ENCODE assay signal across 16 cellular contexts in genomic region chr13:50369646-50370045, GRCh38.
DNase-seq lines count a peak whose midpoint lies in the region; ATAC-seq, FAIRE-seq and TF ChIP-seq lines count a peak whose summit lies in the region.
"Had no signal": no experiment of that assay in that cellular context is flagged by ENCODE, and none has a peak within 500 bp of the region (broad histone marks: within the 10 kb centered on the region; RNA-seq: fewer than 3 reads in every experiment).

No MANE protein-coding gene starts in this region.

- peaks cover 0 to 13% (median 0%) of the 10 kb centered on the region in 9 donors for H3K4me1 ChIP-seq in heart right ventricle
- peaks cover 38% of the 10 kb centered on the region for H3K4me1 ChIP-seq in OCI-LY7 (ENCODE audit: insufficient read depth, low read length, poor library complexity, severe bottlenecking)
- no peaks in the 10 kb centered on the region for H3K4me1 ChIP-seq in trophoblast cell (ENCODE audit: control insufficient read depth in 1 of 2, insufficient read depth in 2 of 2, low read length in 2 of 2)

- DNase-seq in left ventricle myocardium superior (no peak), heart right ventricle (no peak), GM12891 (ENCODE audit: insufficient read length, low spot score) (no peak), OCI-LY7 (ENCODE audit: low spot score) (no peak), memory B cell (ENCODE audit: low spot score in 2 of 2) (no peak), trophoblast cell (no peak)
- DNase-seq in stimulated activated naive CD8-positive, alpha-beta T cell treated with anti-CD3 and anti-CD28 coated beads, Interleukin-15, Interleukin-2, amounts not matched to agents 100 U/mL and 50 U/mL, for 24 hours: no peak
- DNase-seq: 8988T; Calu3; CD8-positive, alpha-beta T cell; DMS79 treated with DMSO at 0.1 percent for 48 hours; GF-D8; H9 had no signal

- TF ChIP-seq POLR2A in GM12891 (IDR thresholded peaks at IDR 0.05; ENCODE audit: low read depth, low read length): no peak

- H3K27me3 Mint-ChIP-seq in memory B cell: no peaks in the 10 kb centered on the region

- H2AFZ ChIP-seq in OCI-LY7 (ENCODE audit: low read length) (peak overlapping the region; percentile 86; the same call in 1 of the 2 replicates), trophoblast cell (ENCODE audit: insufficient read depth, low read length, poor library complexity) (no peak overlapping the region)

- H3K27me3 ChIP-seq in heart right ventricle (no peaks in the 10 kb centered on the region), trophoblast cell (ENCODE audit: insufficient read depth, low read length) (no peaks in the 10 kb centered on the region)
- H3K27me3 ChIP-seq: BLaER1 treated with 17β-estradiol and CSF1 and Interleukin-3, amounts not matched to agents 10 nM and 100 nM had no signal

- WGBS in heart right ventricle, 2 donors: 47 to 58% methylated on average over 2 of the region's 2 CpGs
- WGBS in trophoblast cell (ENCODE audit: extremely low coverage, insufficient coverage, insufficient read length): no CpG with 5 or more reads among the region's 2 CpGs

- H3K9ac ChIP-seq in trophoblast cell (ENCODE audit: low read length): no peak overlapping the region
- H3K9ac ChIP-seq: BLaER1 treated with 17β-estradiol and CSF1 and Interleukin-3, amounts not matched to agents 10 nM and 100 nM had no signal

- H3K9me3 ChIP-seq in heart right ventricle: no peaks in the 10 kb centered on the region
- no peaks in the 10 kb centered on the region for H3K9me3 ChIP-seq in OCI-LY7 (ENCODE audit: low read length)
- no peaks in the 10 kb centered on the region for H3K9me3 ChIP-seq in trophoblast cell (ENCODE audit: insufficient read depth, low read depth, low read length)
- H3K9me3 ChIP-seq: BLaER1 treated with 17β-estradiol and CSF1 and Interleukin-3, amounts not matched to agents 10 nM and 100 nM had no signal

- no peak overlapping the region for H4K91ac ChIP-seq in trophoblast cell (ENCODE audit: low read depth, low read length)

- H2BK5ac ChIP-seq in trophoblast cell (ENCODE audit: low read depth, low read length, poor library complexity): no peak overlapping the region

- FAIRE-seq in GM12891 (lab: Jason Lieb, UNC): peak; percentile 16
- FAIRE-seq: H1 had no signal

- H3K4me2 ChIP-seq in OCI-LY7 (ENCODE audit: low read length) (no peak overlapping the region), trophoblast cell (ENCODE audit: low read length) (no peak overlapping the region)

- H3K14ac ChIP-seq in trophoblast cell (ENCODE audit: low read length): no peak overlapping the region

- H3K79me2 ChIP-seq in OCI-LY7 (ENCODE audit: insufficient read depth, low read depth, low read length): no peaks in the 10 kb centered on the region
- H3K79me2 ChIP-seq in trophoblast cell (ENCODE audit: control insufficient read depth, insufficient read depth, low read length, poor library complexity): no peaks in the 10 kb centered on the region

- no TSS peak for BruUV-seq in OCI-LY7 (replicated peaks; lab: Mats Ljungman, UMichigan)

- H3K36me3 Mint-ChIP-seq in memory B cell: peaks cover 3% of the 10 kb centered on the region
- H3K36me3 Mint-ChIP-seq: CD8-positive, alpha-beta T cell had no signal

- ATAC-seq in left ventricle myocardium superior: peak; percentile 28
- no peak for ATAC-seq in heart right ventricle
- no peak for ATAC-seq in memory B cell (ENCODE audit: low read depth)
- ATAC-seq in HG03095 (IDR thresholded peaks at IDR 0.05; ENCODE audit: unreplicated experiment): no peak
- no peak for ATAC-seq in stimulated activated naive CD8-positive, alpha-beta T cell treated with anti-CD3 and anti-CD28 coated beads, Interleukin-15, Interleukin-2, amounts not matched to agents 100 U/mL and 50 U/mL, for 24 hours
- ATAC-seq: CD8-positive, alpha-beta T cell had no signal

- H4K20me1 ChIP-seq in OCI-LY7 (ENCODE audit: insufficient read depth, low read length): no peaks in the 10 kb centered on the region
- H4K20me1 ChIP-seq: BLaER1 treated with 17β-estradiol and CSF1 and Interleukin-3, amounts not matched to agents 10 nM and 100 nM had no signal

- POLR2A ChIA-PET in OCI-LY7 (lab: Charles Lee): interaction anchor here (0.6 to 1.2 kb wide), 4 partner anchors 37 to 441 kb away, joined by 3 to 7 read pairs (median 5); no protein-coding TSS in a partner anchor

- no peak overlapping the region for H3K18ac ChIP-seq in trophoblast cell (ENCODE audit: low read length)

- H2BK120ac ChIP-seq in trophoblast cell (ENCODE audit: insufficient read depth, low read length, poor library complexity): no peak overlapping the region

- CTCF ChIA-PET in OCI-LY7 (lab: Charles Lee; ENCODE audit: unreplicated experiment): no interaction called here

- intact Hi-C loops in left ventricle myocardium superior (cut with micrococcal nuclease): no loop called here
- intact Hi-C loops in heart right ventricle (cut with DNase I): loop anchor here in 1 of 10 donors (10.0 kb wide), 1 partner anchor 435 kb away; no protein-coding TSS in a partner anchor
- intact Hi-C loops in OCI-LY7 (cut with micrococcal nuclease; ENCODE audit: unreplicated experiment): no loop called here

- no peak overlapping the region for H2AK5ac ChIP-seq in trophoblast cell (ENCODE audit: low read length)

- no peak overlapping the region for H4K8ac ChIP-seq in trophoblast cell (ENCODE audit: low read depth, low read length)

- no peak overlapping the region for H2BK12ac ChIP-seq in trophoblast cell (ENCODE audit: low read length)

- no peak overlapping the region for H3K4me3 ChIP-seq in heart right ventricle
- no peak overlapping the region for H3K4me3 ChIP-seq in OCI-LY7 (ENCODE audit: low read depth, low read length, poor library complexity, severe bottlenecking)
- H3K4me3 ChIP-seq in trophoblast cell (ENCODE audit: low read depth, low read length): no peak overlapping the region
- H3K4me3 ChIP-seq: BLaER1 treated with 17β-estradiol and CSF1 and Interleukin-3, amounts not matched to agents 10 nM and 100 nM had no signal

- peaks cover 33% of the 10 kb centered on the region for H3K4me1 Mint-ChIP-seq in memory B cell

- no peak overlapping the region for H3K4me3 Mint-ChIP-seq in memory B cell
- H3K4me3 Mint-ChIP-seq: CD8-positive, alpha-beta T cell; H9 had no signal

- H3K36me3 ChIP-seq in heart right ventricle (no peaks in the 10 kb centered on the region), OCI-LY7 (ENCODE audit: insufficient read depth, low read length) (no peaks in the 10 kb centered on the region; the same call in 1 of the 2 replicates), trophoblast cell (ENCODE audit: control insufficient read depth in 1 of 2, insufficient read depth in 2 of 2, low read length in 2 of 2) (no peaks in the 10 kb centered on the region)
- H3K36me3 ChIP-seq: BLaER1 treated with 17β-estradiol and CSF1 and Interleukin-3, amounts not matched to agents 10 nM and 100 nM had no signal

- TF ChIP-seq CTCF in heart right ventricle (IDR thresholded peaks at IDR 0.05) (no peak), OCI-LY7 (conservative IDR thresholded peaks at IDR 0.05; ENCODE audit: low read length) (no peak)

- H3K27ac Mint-ChIP-seq in memory B cell: peak overlapping the region; percentile 28
- H3K27ac Mint-ChIP-seq: CD8-positive, alpha-beta T cell; H9 had no signal

- H3K23ac ChIP-seq in trophoblast cell (ENCODE audit: low read length): no peak overlapping the region

- no peak overlapping the region for H3K4ac ChIP-seq in trophoblast cell (ENCODE audit: low read depth, low read length)

- H3K79me1 ChIP-seq in trophoblast cell (ENCODE audit: low read length): no peaks in the 10 kb centered on the region

- H3K27ac ChIP-seq in heart right ventricle (no peak overlapping the region), OCI-LY7 (ENCODE audit: low read depth, low read length, poor library complexity, severe bottlenecking) (no peak overlapping the region), trophoblast cell (ENCODE audit: low read depth, low read length) (no peak overlapping the region)
- H3K27ac ChIP-seq: BLaER1 treated with 17β-estradiol and CSF1 and Interleukin-3, amounts not matched to agents 10 nM and 100 nM had no signal

- no peaks in the 10 kb centered on the region for H3K9me2 ChIP-seq in OCI-LY7 (ENCODE audit: insufficient read depth, low read length)

- no peak overlapping the region for H4K12ac ChIP-seq in trophoblast cell (ENCODE audit: low read depth, low read length)

- no peaks in the 10 kb centered on the region for H3K9me3 Mint-ChIP-seq in memory B cell
- H3K9me3 Mint-ChIP-seq: CD8-positive, alpha-beta T cell; H9 had no signal

TF ChIP-seq in GM12891, 5 proteins besides CTCF, POLR2A, EP300 and RAD21:
- TF ChIP-seq TAF1 (IDR thresholded peaks at IDR 0.05; ENCODE audit: low read depth, low read length): no peak
- no peak for TF ChIP-seq PAX5 (IDR thresholded peaks at IDR 0.05; ENCODE audit: insufficient read depth, low read length, severe bottlenecking)
- TF ChIP-seq SPI1 (IDR thresholded peaks at IDR 0.05; ENCODE audit: low read depth, low read length): no peak
- no peak for TF ChIP-seq POU2F2 (IDR thresholded peaks at IDR 0.05; ENCODE audit: low read depth, low read length)
- no peak for TF ChIP-seq POLR2AphosphoS5 (IDR thresholded peaks at IDR 0.05; ENCODE audit: low read depth, low read length)
